24 cellular contexts compared by ENCODE assay signal in genomic region chr2:60567092-60567491, GRCh38.
"Had no signal": no experiment of that assay in that cellular context is flagged by ENCODE, and none has a peak within 500 bp of the region (broad histone marks: within the 10 kb centered on the region; RNA-seq: fewer than 3 reads in every experiment).

No MANE protein-coding gene starts in this region.

- DNase-seq: islet precursor cell; left ventricle myocardium inferior; mesendoderm; midbrain; mucosa of descending colon; naive thymus-derived CD4-positive, alpha-beta T cell; ovary; right lobe of liver; stimulated activated CD4-positive, alpha-beta T cell treated with anti-CD3 and anti-CD28 coated beads, Interleukin-12 subunit alpha, Interleukin-12 subunit beta, amount 100 ng/mL, for 4 hours; stimulated activated CD4-positive, alpha-beta T cell treated with anti-CD3 and anti-CD28 coated beads, Interleukin-15, amount 100 ng/mL, for 24 hours; stimulated activated CD4-positive, alpha-beta T cell treated with anti-CD3 and anti-CD28 coated beads, Interleukin-2, amount 100 ng/mL, for 24 hours; stimulated activated CD4-positive, alpha-beta T cell treated with anti-CD3 and anti-CD28 coated beads, Interleukin-4, amount 100 ng/mL, for 1 hour; stimulated activated naive B cell treated with anti-CD40 and anti-IgM and Interleukin-4, amounts not matched to agents 10 μg/mL and 1 μg/mL and 100 μg/mL, for 72 hours; stimulated activated naive CD8-positive, alpha-beta T cell treated with anti-CD3 and anti-CD28 coated beads, Interleukin-15, Interleukin-2, amounts not matched to agents 100 U/mL and 50 U/mL, for 24 hours; stomach; testis; tibial artery; trophoblast cell had no signal

- H3K36me3 Mint-ChIP-seq: naive thymus-derived CD4-positive, alpha-beta T cell; natural killer cell treated with Interleukin-12 subunit alpha and Interleukin-12 subunit beta and Interleukin-15 and Interleukin-18, amount 100 ng/mL, for 72 hours; stimulated activated naive B cell treated with anti-CD40 and anti-IgM and Interleukin-4, amounts not matched to agents 10 μg/mL and 1 μg/mL and 100 μg/mL, for 72 hours had no signal

- H3K27me3 ChIP-seq: ovary, testis, vagina had no signal

- H3K4me3 ChIP-seq: left ventricle myocardium inferior, lung, mucosa of descending colon, ovary, right atrium auricular region, right lobe of liver, skin epidermis, stomach, testis, tibial artery, vagina had no signal

- ATAC-seq: mucosa of descending colon; naive thymus-derived CD4-positive, alpha-beta T cell; natural killer cell treated with Interleukin-12 subunit alpha and Interleukin-12 subunit beta and Interleukin-15 and Interleukin-18, amount 100 ng/mL, for 72 hours; right lobe of liver; stimulated activated naive B cell treated with anti-CD40 and anti-IgM and Interleukin-4, amounts not matched to agents 10 μg/mL and 1 μg/mL and 100 μg/mL, for 72 hours; stimulated activated naive CD8-positive, alpha-beta T cell treated with anti-CD3 and anti-CD28 coated beads, Interleukin-15, Interleukin-2, amounts not matched to agents 100 U/mL and 50 U/mL, for 24 hours had no signal

- H3K4me1 ChIP-seq: right lobe of liver, testis, vagina had no signal

- H3K4me3 Mint-ChIP-seq: natural killer cell treated with Interleukin-12 subunit alpha and Interleukin-12 subunit beta and Interleukin-15 and Interleukin-18, amount 100 ng/mL, for 72 hours; stimulated activated naive B cell treated with anti-CD40 and anti-IgM and Interleukin-4, amounts not matched to agents 10 μg/mL and 1 μg/mL and 100 μg/mL, for 72 hours had no signal

- H3K27ac Mint-ChIP-seq: naive thymus-derived CD4-positive, alpha-beta T cell; natural killer cell treated with Interleukin-12 subunit alpha and Interleukin-12 subunit beta and Interleukin-15 and Interleukin-18, amount 100 ng/mL, for 72 hours; progenitor cell of endocrine pancreas; stimulated activated naive B cell treated with anti-CD40 and anti-IgM and Interleukin-4, amounts not matched to agents 10 μg/mL and 1 μg/mL and 100 μg/mL, for 72 hours had no signal

- H3K27ac ChIP-seq: left ventricle myocardium inferior, ovary, right atrium auricular region, right lobe of liver, stomach, testis, tibial artery, vagina had no signal

- H3K9me3 ChIP-seq: left ventricle myocardium inferior, mucosa of descending colon, ovary, right atrium auricular region, right lobe of liver, stomach, testis, tibial artery, vagina had no signal

- H3K36me3 ChIP-seq: left ventricle myocardium inferior, ovary, right atrium auricular region, right lobe of liver, stomach, tibial artery, vagina had no signal

- H3K9me3 Mint-ChIP-seq: natural killer cell treated with Interleukin-12 subunit alpha and Interleukin-12 subunit beta and Interleukin-15 and Interleukin-18, amount 100 ng/mL, for 72 hours; stimulated activated naive B cell treated with anti-CD40 and anti-IgM and Interleukin-4, amounts not matched to agents 10 μg/mL and 1 μg/mL and 100 μg/mL, for 72 hours had no signal
